ENCODE assay signal across 1 cellular context in the genomic region with DNA sequence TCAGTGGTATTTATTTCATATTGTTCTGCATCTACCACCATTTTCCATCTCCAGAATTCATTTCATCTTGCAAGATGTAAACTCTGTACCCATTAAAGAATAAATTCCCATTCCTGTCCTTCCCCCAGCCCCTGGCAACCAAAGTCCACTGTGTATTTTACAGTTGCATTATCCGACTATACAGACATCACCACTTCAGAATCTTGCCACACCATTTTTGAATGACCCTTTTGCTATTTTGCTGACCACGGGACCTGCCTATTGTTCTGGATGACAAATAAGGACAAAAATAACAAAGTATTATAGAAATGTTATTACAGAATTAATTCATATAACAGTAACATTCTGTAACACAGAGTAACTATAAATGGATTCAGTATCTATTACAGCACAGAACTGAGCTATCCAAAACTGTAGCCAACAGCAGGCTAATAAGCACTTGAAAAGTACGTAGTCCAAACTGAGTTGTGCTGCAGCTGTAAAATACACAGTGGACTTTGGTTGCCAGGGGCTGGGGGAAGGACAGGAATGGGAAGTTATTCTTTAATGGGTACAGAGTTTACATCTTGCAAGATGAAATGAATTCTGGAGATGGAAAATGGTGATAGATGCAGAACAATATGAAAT.
TF ChIP-seq lines count a peak whose summit lies in the region.

No MANE protein-coding gene starts in this region.

TF ChIP-seq in SK-N-SH treated with all-trans-retinoic acid at 6 μM for 48 hours, 23 proteins besides CTCF, POLR2A, EP300 and RAD21 (continued from another document):
- TF ChIP-seq, protein P1, sequence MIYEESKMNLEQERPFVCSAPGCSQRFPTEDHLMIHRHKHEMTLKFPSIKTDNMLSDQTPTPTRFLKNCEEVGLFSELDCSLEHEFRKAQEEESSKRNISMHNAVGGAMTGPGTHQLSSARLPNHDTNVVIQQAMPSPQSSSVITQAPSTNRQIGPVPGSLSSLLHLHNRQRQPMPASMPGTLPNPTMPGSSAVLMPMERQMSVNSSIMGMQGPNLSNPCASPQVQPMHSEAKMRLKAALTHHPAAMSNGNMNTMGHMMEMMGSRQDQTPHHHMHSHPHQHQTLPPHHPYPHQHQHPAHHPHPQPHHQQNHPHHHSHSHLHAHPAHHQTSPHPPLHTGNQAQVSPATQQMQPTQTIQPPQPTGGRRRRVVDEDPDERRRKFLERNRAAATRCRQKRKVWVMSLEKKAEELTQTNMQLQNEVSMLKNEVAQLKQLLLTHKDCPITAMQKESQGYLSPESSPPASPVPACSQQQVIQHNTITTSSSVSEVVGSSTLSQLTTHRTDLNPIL (CRISPR knock-in tag; IDR thresholded peaks at IDR 0.05; ENCODE audit: low read depth) = no peak
- TF ChIP-seq PPARA (CRISPR knock-in tag; IDR thresholded peaks at IDR 0.05; ENCODE audit: borderline replicate concordance) (no peak), ZNF8 (CRISPR knock-in tag; IDR thresholded peaks at IDR 0.05) (no peak)
TF ChIP-seq in SK-N-SH treated with all-trans-retinoic acid at 6 μM for 48 hours: peak in this region for 0.
